ENCODE assay signal across 8 cellular contexts in the genomic region with DNA sequence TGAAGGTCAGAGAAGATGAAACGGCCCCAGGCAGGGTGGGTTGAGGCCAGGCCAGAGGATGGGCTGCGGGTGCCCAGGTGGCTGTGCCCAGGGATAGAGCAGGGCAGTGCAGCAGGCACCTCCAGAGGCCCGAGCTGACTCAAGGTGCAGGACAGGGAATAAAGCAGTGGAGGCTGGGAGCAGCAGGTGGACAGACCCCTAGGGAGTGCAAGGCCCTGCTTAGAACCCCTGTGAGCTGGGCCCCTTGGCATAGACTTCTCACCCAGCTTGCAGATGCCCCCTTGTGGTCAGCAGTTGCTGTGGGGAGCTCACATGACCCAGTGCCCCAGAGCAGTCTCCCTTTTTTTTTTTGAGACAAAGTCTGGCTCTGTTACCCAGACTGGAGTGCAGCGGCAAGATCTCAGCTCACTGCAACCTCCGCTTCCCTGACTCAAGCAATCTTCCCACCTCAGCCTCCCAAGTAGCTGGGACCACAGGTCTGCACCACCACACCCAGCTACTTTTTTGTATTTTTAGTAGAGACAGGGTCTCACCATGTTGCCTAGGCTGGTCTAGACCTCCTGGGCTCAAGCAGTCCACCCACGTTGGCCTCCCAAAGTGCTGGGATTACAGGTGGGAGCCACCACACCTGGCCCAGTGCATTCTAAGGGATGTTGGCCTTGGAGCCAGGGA.
DNase-seq lines count a peak whose midpoint lies in the region; ATAC-seq lines count a peak whose summit lies in the region.

No MANE protein-coding gene starts in this region.

- ATAC-seq in Right ventricle myocardium superior (ENCODE audit: poor library complexity) (peak; percentile 27), GM21390 (IDR thresholded peaks at IDR 0.05; ENCODE audit: unreplicated experiment) (no peak)

- H3K4me3 ChIP-seq in skeletal muscle cell (ENCODE audit: low read depth, low read length): no peak overlapping the region

- DNase-seq in COLO668 (lab: John Stamatoyannopoulos, UW; ENCODE audit: unreplicated experiment) (peak; percentile 77), HuH-7 (ENCODE audit: low spot score) (peak; percentile 83), SHP77 treated with DMSO at 0.1 percent for 48 hours (lab: John Stamatoyannopoulos, UW) (peak; percentile 36), Right ventricle myocardium superior (peak; percentile 70), skeletal muscle cell (ENCODE audit: low read depth) (peak; percentile 12), cortex of kidney (lab: John Stamatoyannopoulos, UW) (no peak)
- DNase-seq in activated naive CD4-positive, alpha-beta T cell treated with anti-CD3 and anti-CD28 coated beads, Interleukin-2, amount 50 U/mL, for 16 hours: peak; percentile 70

- intact Hi-C loops in Right ventricle myocardium superior (cut with DNase I): loop anchor here (5.0 kb wide), 2 partner anchors 140 to 195 kb away; no protein-coding TSS in a partner anchor
